ENCODE assay signal across 16 cellular contexts in genomic region chr3:160667452-160667851, GRCh38. TPM values are rescaled to one million over a fixed set of nuclear protein-coding genes. Genes with fewer than 3 reads are reported as not detected.
DNase-seq lines count a peak whose midpoint lies in the region; ATAC-seq and TF ChIP-seq lines count a peak whose summit lies in the region.
"Had no signal": no experiment of that assay in that cellular context is flagged by ENCODE, and none has a peak within 500 bp of the region (broad histone marks: within the 10 kb centered on the region; RNA-seq: fewer than 3 reads in every experiment).

No MANE protein-coding gene starts in this region.

- DNase-seq in activated CD8-positive, alpha-beta T cell treated with anti-CD3 and anti-CD28 coated beads for 36 hours, result peak; percentile 6
- DNase-seq in activated CD8-positive, alpha-beta T cell treated with anti-CD3 and anti-CD28 coated beads, Interleukin-2, amount 10 ng/mL, durations not matched to agents 7 days and 5 days, result no peak
- peak; percentile 86 for DNase-seq in SW480 (ENCODE audit: low spot score)
- DNase-seq in foreskin keratinocyte, result peak; percentile 27 to 58
- DNase-seq in transverse colon, result peak; percentile 78
- DNase-seq in NOMO-1 treated with DMSO at 0.1 percent for 48 hours (lab: John Stamatoyannopoulos, UW; ENCODE audit: unreplicated experiment), result no peak
- no peak for DNase-seq in head of caudate nucleus
- DNase-seq: activated CD8-positive, alpha-beta memory T cell treated with anti-CD3 and anti-CD28 coated beads for 24 hours; activated naive CD4-positive, alpha-beta T cell treated with anti-CD3 and anti-CD28 coated beads, Interleukin-2, amount 10 ng/mL, durations not matched to agents 7 days and 5 days; cortex of kidney; DMS79; midbrain; NCI-H2171 had no signal

- H3K4me1 Mint-ChIP-seq in activated CD8-positive, alpha-beta T cell treated with anti-CD3 and anti-CD28 coated beads for 36 hours (ENCODE audit: low read depth), result peaks cover 7% of the 10 kb centered on the region
- H3K4me1 Mint-ChIP-seq in activated CD8-positive, alpha-beta T cell treated with anti-CD3 and anti-CD28 coated beads, Interleukin-2, amount 10 ng/mL, durations not matched to agents 7 days and 5 days (ENCODE audit: low read depth), result peaks cover 2% of the 10 kb centered on the region

- H3K4me3 Mint-ChIP-seq in activated CD8-positive, alpha-beta T cell treated with anti-CD3 and anti-CD28 coated beads for 36 hours, result no peak overlapping the region
- no peak overlapping the region for H3K4me3 Mint-ChIP-seq in activated CD8-positive, alpha-beta T cell treated with anti-CD3 and anti-CD28 coated beads, Interleukin-2, amount 10 ng/mL, durations not matched to agents 7 days and 5 days
- H3K4me3 Mint-ChIP-seq: activated naive CD4-positive, alpha-beta T cell treated with anti-CD3 and anti-CD28 coated beads, Interleukin-2, amount 10 ng/mL, durations not matched to agents 7 days and 5 days; T-helper 2 cell treated with Interferon-gamma antibody and Interleukin-4, amounts not matched to agents 5 μg/mL and 100 μg/mL, for 36 hours had no signal

- H3K27me3 Mint-ChIP-seq in activated CD8-positive, alpha-beta T cell treated with anti-CD3 and anti-CD28 coated beads for 36 hours, result peaks cover 3% of the 10 kb centered on the region
- H3K27me3 Mint-ChIP-seq in activated CD8-positive, alpha-beta T cell treated with anti-CD3 and anti-CD28 coated beads, Interleukin-2, amount 10 ng/mL, durations not matched to agents 7 days and 5 days (ENCODE audit: low read depth), result no peaks in the 10 kb centered on the region

- POLR2A ChIA-PET in activated CD8-positive, alpha-beta T cell treated with anti-CD3 and anti-CD28 coated beads for 36 hours (lab: Charles Lee), result no interaction called here
- POLR2A ChIA-PET in activated CD8-positive, alpha-beta T cell treated with anti-CD3 and anti-CD28 coated beads, Interleukin-2, amount 10 ng/mL, durations not matched to agents 7 days and 5 days (lab: Charles Lee), result no interaction called here

- no peak for ATAC-seq in activated CD8-positive, alpha-beta T cell treated with anti-CD3 and anti-CD28 coated beads for 36 hours
- ATAC-seq in activated CD8-positive, alpha-beta T cell treated with anti-CD3 and anti-CD28 coated beads, Interleukin-2, amount 10 ng/mL, durations not matched to agents 7 days and 5 days, result no peak
- ATAC-seq in foreskin keratinocyte, result peak; percentile 91
- no peak for ATAC-seq in GM19324 (IDR thresholded peaks at IDR 0.05; ENCODE audit: low FRiP score, unreplicated experiment)

- H3K36me3 Mint-ChIP-seq in activated CD8-positive, alpha-beta T cell treated with anti-CD3 and anti-CD28 coated beads for 36 hours (ENCODE audit: low read depth), result no peaks in the 10 kb centered on the region
- H3K36me3 Mint-ChIP-seq in activated CD8-positive, alpha-beta T cell treated with anti-CD3 and anti-CD28 coated beads, Interleukin-2, amount 10 ng/mL, durations not matched to agents 7 days and 5 days (ENCODE audit: low read depth), result no peaks in the 10 kb centered on the region
- H3K36me3 Mint-ChIP-seq: activated naive CD4-positive, alpha-beta T cell treated with anti-CD3 and anti-CD28 coated beads, Interleukin-2, amount 10 ng/mL, durations not matched to agents 7 days and 5 days had no signal

- no peak for TF ChIP-seq EP300 in transverse colon (IDR thresholded peaks at IDR 0.05; ENCODE audit: low read depth)

- in situ Hi-C loops in transverse colon (cut with MboI; ENCODE audit: low pct_ligation_motif_present in 1 of 4, low pct_unique_long_range_greater_than_20kb in 1 of 4, low sequenced_read_pairs in 3 of 4), result no loop called here

- H3K9me3 ChIP-seq in transverse colon, result no peaks in the 10 kb centered on the region

- H3K9me3 Mint-ChIP-seq in activated CD8-positive, alpha-beta T cell treated with anti-CD3 and anti-CD28 coated beads for 36 hours, result no peaks in the 10 kb centered on the region
- H3K9me3 Mint-ChIP-seq in activated CD8-positive, alpha-beta T cell treated with anti-CD3 and anti-CD28 coated beads, Interleukin-2, amount 10 ng/mL, durations not matched to agents 7 days and 5 days (ENCODE audit: insufficient read depth), result no peaks in the 10 kb centered on the region
- H3K9me3 Mint-ChIP-seq: activated naive CD4-positive, alpha-beta T cell treated with anti-CD3 and anti-CD28 coated beads, Interleukin-2, amount 10 ng/mL, durations not matched to agents 7 days and 5 days; T-helper 2 cell treated with Interferon-gamma antibody and Interleukin-4, amounts not matched to agents 5 μg/mL and 100 μg/mL, for 36 hours had no signal

- TF ChIP-seq CTCF in activated CD8-positive, alpha-beta T cell treated with anti-CD3 and anti-CD28 coated beads for 36 hours (IDR thresholded peaks at IDR 0.05), result no peak
- TF ChIP-seq CTCF in foreskin keratinocyte (conservative IDR thresholded peaks at IDR 0.05), result no peak
- TF ChIP-seq CTCF in transverse colon (IDR thresholded peaks at IDR 0.05), result no peak

- H3K27ac ChIP-seq in foreskin keratinocyte (no peak overlapping the region), transverse colon (peak overlapping the region; percentile 66 to 78 (median 73))

- intact Hi-C loops in activated CD8-positive, alpha-beta T cell treated with anti-CD3 and anti-CD28 coated beads for 36 hours (cut with micrococcal nuclease), result no loop called here
- intact Hi-C loops in transverse colon (cut with DNase I; ENCODE audit: low total_unique reads), result no loop called here
- intact Hi-C loops in head of caudate nucleus (cut with DNase I), result no loop called here

- no peak overlapping the region for H3K27ac Mint-ChIP-seq in activated CD8-positive, alpha-beta T cell treated with anti-CD3 and anti-CD28 coated beads for 36 hours
- H3K27ac Mint-ChIP-seq in activated CD8-positive, alpha-beta T cell treated with anti-CD3 and anti-CD28 coated beads, Interleukin-2, amount 10 ng/mL, durations not matched to agents 7 days and 5 days, result no peak overlapping the region
- H3K27ac Mint-ChIP-seq: activated naive CD4-positive, alpha-beta T cell treated with anti-CD3 and anti-CD28 coated beads, Interleukin-2, amount 10 ng/mL, durations not matched to agents 7 days and 5 days; T-helper 2 cell treated with Interferon-gamma antibody and Interleukin-4, amounts not matched to agents 5 μg/mL and 100 μg/mL, for 36 hours had no signal

- H3K36me3 ChIP-seq in transverse colon, result no peaks in the 10 kb centered on the region

- CTCF ChIA-PET in activated CD8-positive, alpha-beta T cell treated with anti-CD3 and anti-CD28 coated beads for 36 hours (lab: Charles Lee), result no interaction called here
- CTCF ChIA-PET in activated CD8-positive, alpha-beta T cell treated with anti-CD3 and anti-CD28 coated beads, Interleukin-2, amount 10 ng/mL, durations not matched to agents 7 days and 5 days (lab: Charles Lee), result no interaction called here

- H3K4me3 ChIP-seq in transverse colon, result no peak overlapping the region

- no peak for TF ChIP-seq POLR2A in transverse colon (IDR thresholded peaks at IDR 0.05)

- no peaks in the 10 kb centered on the region for H3K27me3 ChIP-seq in foreskin keratinocyte
- H3K27me3 ChIP-seq in transverse colon, result no peaks in the 10 kb centered on the region

- H3K4me1 ChIP-seq in foreskin keratinocyte (peaks cover 10% of the 10 kb centered on the region), transverse colon (peaks cover 3 to 29% (median 13%) of the 10 kb centered on the region in 4 donors)

RNA-seq across cellular contexts. Expression of gene ARL14, which starts 9.5 kb away (rescaled TPM):
- total RNA-seq in activated CD8-positive, alpha-beta T cell treated with anti-CD3 and anti-CD28 coated beads for 36 hours, result not detected
- not detected for total RNA-seq in activated CD8-positive, alpha-beta T cell treated with anti-CD3 and anti-CD28 coated beads, Interleukin-2, amount 10 ng/mL, durations not matched to agents 7 days and 5 days
- 0.39 and 0.44 TPM in 2 replicates for total RNA-seq in foreskin keratinocyte
- polyA plus RNA-seq in foreskin keratinocyte, result 0.28 and 0.36 TPM in 2 replicates
- 10 to 100 TPM in 3 of 4 donors, 1 to 10 TPM in 1; 2.0 to 47.1 (median 27.8) TPM for total RNA-seq in transverse colon
- total RNA-seq: OCI-LY7 had no signal

Comparison
In these comparisons a context has a peak if more than half of its experiments do, and no peak if none do; other contexts are left out.
1. DNase-seq: peak in activated CD8-positive, alpha-beta T cell treated with anti-CD3 and anti-CD28 coated beads for 36 hours (single experiment), SW480 (single experiment), foreskin keratinocyte (2 of 2) and transverse colon (single experiment); none in activated CD8-positive, alpha-beta T cell treated with anti-CD3 and anti-CD28 coated beads, Interleukin-2, amount 10 ng/mL, durations not matched to agents 7 days and 5 days (single experiment), NOMO-1 treated with DMSO at 0.1 percent for 48 hours (single experiment) and head of caudate nucleus (0 of 42).